ENCODE assay signal across 1 cellular context in the genomic region with DNA sequence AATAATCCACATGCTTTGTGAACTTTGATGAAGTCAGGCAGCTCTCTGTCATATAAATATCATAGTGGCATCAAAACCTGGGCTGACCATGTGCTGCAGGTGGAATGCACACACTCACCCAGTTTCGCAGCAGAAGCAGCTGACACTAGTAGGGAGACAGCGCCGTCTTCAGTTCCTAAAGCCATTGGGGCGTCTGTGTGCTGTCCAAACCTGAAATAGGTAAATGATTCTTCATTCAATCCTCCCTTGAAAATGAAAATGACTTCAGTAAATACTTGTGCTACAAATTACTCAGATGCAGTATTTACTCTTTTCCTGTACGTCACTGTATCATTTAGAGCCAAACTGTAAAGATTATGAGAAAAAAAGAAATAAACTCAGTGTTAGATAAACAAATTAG.
TF ChIP-seq lines count a peak whose summit lies in the region.

No MANE protein-coding gene starts in this region.

TF ChIP-seq in HEK293, 187 proteins besides CTCF, POLR2A, EP300 and RAD21 (continued from another document):
- TF ChIP-seq TSHZ1 (tag by site-specific recombination; IDR thresholded peaks at IDR 0.05; ENCODE audit: borderline replicate concordance): no peak
- no peak for TF ChIP-seq ZNF239 (tag by site-specific recombination; IDR thresholded peaks at IDR 0.05)
- no peak for TF ChIP-seq GLI2 (tag by site-specific recombination; IDR thresholded peaks at IDR 0.05; ENCODE audit: borderline replicate concordance, low read depth)
- no peak for TF ChIP-seq SALL2 (tag by site-specific recombination; IDR thresholded peaks at IDR 0.05; ENCODE audit: borderline replicate concordance)
- TF ChIP-seq EGR2 (tag by site-specific recombination; IDR thresholded peaks at IDR 0.05; ENCODE audit: low read depth): no peak
